26 cellular contexts compared by ENCODE assay signal in the genomic region with DNA sequence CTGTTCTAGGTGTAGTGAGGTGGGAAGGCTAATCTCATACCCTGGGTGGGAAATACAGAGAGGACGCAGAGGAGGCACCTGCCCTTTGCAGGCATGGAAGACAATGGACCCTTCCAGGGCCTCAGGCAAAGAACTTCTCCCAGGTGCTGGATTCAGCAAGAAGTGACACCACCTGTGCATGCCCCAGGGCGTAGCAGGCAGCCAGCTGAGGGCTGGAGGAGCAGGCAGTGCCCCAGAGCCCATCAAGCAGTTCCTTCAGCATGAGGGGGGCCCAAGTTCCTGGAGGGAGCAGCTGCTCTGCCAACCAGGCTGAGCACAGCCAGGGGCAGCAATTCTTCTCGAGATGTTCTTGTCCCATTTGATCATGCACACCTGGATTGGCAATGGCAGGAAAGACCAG.
"Had no signal": no experiment of that assay in that cellular context is flagged by ENCODE, and none has a peak within 500 bp of the region (broad histone marks: within the 10 kb centered on the region; RNA-seq: fewer than 3 reads in every experiment).

No MANE protein-coding gene starts in this region.

- H3K4me3 Mint-ChIP-seq: naive thymus-derived CD8-positive, alpha-beta T cell; nephron progenitor cell; stimulated activated naive CD8-positive, alpha-beta T cell treated with anti-CD3 and anti-CD28 coated beads, Interleukin-15, amount 100 ng/mL, for 72 hours had no signal

- H3K4me1 ChIP-seq: colonic mucosa, uterus had no signal

- H3K9me3 Mint-ChIP-seq: stimulated activated naive CD8-positive, alpha-beta T cell treated with anti-CD3 and anti-CD28 coated beads, Interleukin-15, amount 100 ng/mL, for 72 hours had no signal

- H3K27ac ChIP-seq: colonic mucosa, esophagus squamous epithelium, heart right ventricle, lower lobe of right lung, pancreas, right lobe of liver, suprapubic skin, transverse colon, upper lobe of right lung had no signal

- DNase-seq: colonic mucosa; dermis blood vessel endothelial cell; effector memory CD4-positive, alpha-beta T cell; esophagus squamous epithelium; foreskin melanocyte; glutamatergic neuron; heart right ventricle; hippocampal formation; left ventricle myocardium superior; lower lobe of right lung; naive thymus-derived CD8-positive, alpha-beta T cell; nephron progenitor cell; occipital lobe; right lobe of liver; small intestine; stimulated activated CD4-positive, alpha-beta T cell treated with anti-CD3 and anti-CD28 coated beads, Interleukin-15, amount 100 ng/mL, for 24 hours; stimulated activated CD4-positive, alpha-beta T cell treated with anti-CD3 and anti-CD28 coated beads, Interleukin-4, amount 100 ng/mL, for 1 hour; stimulated activated CD8-positive, alpha-beta memory T cell treated with anti-CD3 and anti-CD28 coated beads, Interleukin-4, amount 100 ng/mL, for 48 hours; stimulated activated naive CD4-positive, alpha-beta T cell; stimulated activated naive CD8-positive, alpha-beta T cell treated with anti-CD3 and anti-CD28 coated beads, Interleukin-15, amount 100 ng/mL, for 72 hours; transverse colon; upper lobe of right lung; uterus had no signal

- H3K27me3 ChIP-seq: pancreas, right lobe of liver, transverse colon, upper lobe of right lung, uterus had no signal

- H3K27ac Mint-ChIP-seq: progenitor cell of endocrine pancreas; stimulated activated naive CD8-positive, alpha-beta T cell treated with anti-CD3 and anti-CD28 coated beads, Interleukin-15, amount 100 ng/mL, for 72 hours had no signal

- H3K36me3 ChIP-seq: colonic mucosa, esophagus squamous epithelium, heart right ventricle, lower lobe of right lung, pancreas, right lobe of liver, suprapubic skin, transverse colon, upper lobe of right lung, uterus had no signal

- H3K9me3 ChIP-seq: colonic mucosa, esophagus squamous epithelium, heart right ventricle, lower lobe of right lung, pancreas, right lobe of liver, suprapubic skin, transverse colon, upper lobe of right lung, uterus had no signal

- H3K36me3 Mint-ChIP-seq: naive thymus-derived CD8-positive, alpha-beta T cell had no signal

- H3K4me3 ChIP-seq: colonic mucosa, esophagus squamous epithelium, heart right ventricle, lower lobe of right lung, pancreas, right lobe of liver, suprapubic skin, transverse colon, upper lobe of right lung, uterus had no signal
